Comparison of ENCODE assay signal across 24 cellular contexts in the genomic region with DNA sequence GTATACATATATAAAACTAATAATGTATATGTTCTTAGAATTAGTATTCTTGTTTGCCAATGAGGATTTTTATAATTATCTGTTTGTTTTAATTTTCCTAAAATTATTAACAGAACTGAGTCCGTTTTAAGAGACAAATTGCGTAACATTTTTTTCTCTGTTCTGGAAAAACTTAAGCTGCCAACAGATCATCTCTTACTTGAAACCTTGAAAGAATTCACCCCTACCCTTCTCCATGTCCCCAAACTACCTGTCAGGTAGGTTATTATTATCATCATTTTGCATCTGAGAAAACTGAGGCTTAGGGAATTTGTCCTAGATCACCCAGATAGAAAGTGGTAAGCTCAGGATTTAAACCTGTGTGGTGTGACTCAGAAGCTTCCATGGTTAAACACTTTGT. TPM values are rescaled to one million over a fixed set of nuclear protein-coding genes. Genes with fewer than 3 reads are reported as not detected.
DNase-seq lines count a peak whose midpoint lies in the region; ATAC-seq, FAIRE-seq and TF ChIP-seq lines count a peak whose summit lies in the region.
"Had no signal": no experiment of that assay in that cellular context is flagged by ENCODE, and none has a peak within 500 bp of the region (broad histone marks: within the 10 kb centered on the region; RNA-seq: fewer than 3 reads in every experiment).

No MANE protein-coding gene starts in this region.

- H4K20me1 ChIP-seq in H1 (replicated peaks in 1 of 2; ENCODE audit: control insufficient read depth in 1 of 2, insufficient read depth in 2 of 2, low read length in 2 of 2) (no peaks in the 10 kb centered on the region), osteoblast (ENCODE audit: insufficient read depth, low read length) (no peaks in the 10 kb centered on the region)

- H3K23me2 ChIP-seq in H1 (ENCODE audit: low read depth, low read length), result no peaks in the 10 kb centered on the region

- H2AK5ac ChIP-seq in H1 (ENCODE audit: low read depth, low read length), result no peak overlapping the region

- no peak overlapping the region for H2BK15ac ChIP-seq in H1 (ENCODE audit: low read length)

- POLR2A ChIA-PET in H1 (lab: Charles Lee; ENCODE audit: partially characterized antibody), result no interaction called here

- in situ Hi-C loops in GM13976 (cut with MboI; ENCODE audit: low sequenced_read_pairs, unreplicated experiment), result no loop called here

- no peak for ATAC-seq in GM18502 (IDR thresholded peaks at IDR 0.05; ENCODE audit: poor library complexity, unreplicated experiment)
- ATAC-seq: GM23338 had no signal

- H3K4me3 ChIP-seq in H1 (ENCODE audit: extremely low read depth in 1 of 4, insufficient read depth in 2 of 4, low read depth in 3 of 4, low read length in 4 of 4) (no peak overlapping the region), kidney (ENCODE audit: low read length in 2 of 2) (no peak overlapping the region), osteoblast (ENCODE audit: insufficient read depth, low read length) (no peak overlapping the region)
- H3K4me3 ChIP-seq: GM23338, HAP-1 had no signal

- no peak for TF ChIP-seq RAD21 in Ishikawa (IDR thresholded peaks at IDR 0.05; ENCODE audit: low read depth)
- no peak for TF ChIP-seq RAD21 in H1 (IDR thresholded peaks at IDR 0.05 in 1 of 2, conservative IDR thresholded peaks at IDR 0.05 in 1 of 2; ENCODE audit: low read depth in 2 of 2, low read length in 2 of 2)

- H3K14ac ChIP-seq in H1 (ENCODE audit: insufficient read length), result no peak overlapping the region

- H3K4me2 ChIP-seq in H1 (ENCODE audit: insufficient read depth in 1 of 2, low read depth in 2 of 2, low read length in 2 of 2), result no peak overlapping the region
- H3K4me2 ChIP-seq in osteoblast (ENCODE audit: insufficient read depth, low read length), result no peak overlapping the region
- H3K4me2 ChIP-seq: GM23338 had no signal

- no peak overlapping the region for H3K56ac ChIP-seq in H1 (replicated peaks; ENCODE audit: insufficient read length, low read depth, low read length)

- DNase-seq in amniotic epithelial cell (ENCODE audit: low read depth) (peak; percentile 21), H1 (ENCODE audit: low read depth in 1 of 2, low spot score in 2 of 2) (no peak), kidney (no peak), GM13976 (ENCODE audit: low spot score) (no peak), osteoblast (ENCODE audit: insufficient read length, low spot score, missing footprints) (no peak), NCI-H446 (lab: John Stamatoyannopoulos, UW) (no peak)
- DNase-seq: C1 segment of cervical spinal cord; Calu3; CD4-positive, alpha-beta memory T cell; COR-L47; DMS53; DND-41; HFFc6 had no signal

- no peak overlapping the region for H2BK20ac ChIP-seq in H1 (ENCODE audit: low read length)

- no peak overlapping the region for H2BK12ac ChIP-seq in H1 (ENCODE audit: low read depth, low read length)

- H3K4me1 ChIP-seq in H1 (replicated peaks in 1 of 4; ENCODE audit: control insufficient read depth in 3 of 4, insufficient read depth in 4 of 4, low read length in 3 of 4) (no peaks in the 10 kb centered on the region), kidney (ENCODE audit: control insufficient read depth in 1 of 2, insufficient read depth in 1 of 2, low read depth in 1 of 2, low read length in 2 of 2) (peaks cover 0 to 3% of the 10 kb centered on the region in 2 donors), osteoblast (ENCODE audit: insufficient read depth, low read length) (no peaks in the 10 kb centered on the region)
- H3K4me1 ChIP-seq: HAP-1 had no signal

- H2BK120ac ChIP-seq in H1 (replicated peaks; ENCODE audit: low read depth, low read length), result no peak overlapping the region

- H2BK5ac ChIP-seq in H1 (ENCODE audit: low read depth, low read length), result no peak overlapping the region

- H4K91ac ChIP-seq in H1 (replicated peaks; ENCODE audit: insufficient read length, low read length), result no peak overlapping the region

- H3K9ac ChIP-seq in H1 (replicated peaks in 1 of 4; ENCODE audit: extremely low read depth in 1 of 4, low read depth in 3 of 4, low read length in 3 of 4), result no peak overlapping the region
- H3K9ac ChIP-seq in kidney (ENCODE audit: low read length in 2 of 2), result no peak overlapping the region

- H3K9me3 ChIP-seq in H1 (ENCODE audit: insufficient read depth in 2 of 2, low read depth in 1 of 2, low read length in 1 of 2) (no peaks in the 10 kb centered on the region), kidney (ENCODE audit: control insufficient read depth in 1 of 2, low read length in 2 of 2) (no peaks in the 10 kb centered on the region), osteoblast (ENCODE audit: low read depth, low read length) (no peaks in the 10 kb centered on the region)
- H3K9me3 ChIP-seq: HAP-1 had no signal

- H3K18ac ChIP-seq in H1 (ENCODE audit: extremely low read depth, low read length), result no peak overlapping the region

- H3K27me3 ChIP-seq in H1 (replicated peaks in 1 of 4; ENCODE audit: control insufficient read depth in 3 of 4, extremely low read depth in 1 of 4, insufficient read depth in 3 of 4, low read length in 3 of 4) (no peaks in the 10 kb centered on the region), osteoblast (ENCODE audit: insufficient read depth, low read length) (peaks cover 4% of the 10 kb centered on the region)

- TF ChIP-seq CTCF in H1 (IDR thresholded peaks at IDR 0.05; ENCODE audit: control extremely low read depth in 1 of 3, insufficient read depth in 1 of 3, low read depth in 1 of 3, low read length in 3 of 3) (no peak), kidney (IDR thresholded peaks at IDR 0.05; ENCODE audit: borderline replicate concordance, extremely low read depth, insufficient read depth) (no peak), GM13976 (IDR thresholded peaks at IDR 0.05; ENCODE audit: borderline replicate concordance, control extremely low read depth, extremely low read depth, insufficient read depth, missing control alignments) (no peak), osteoblast (IDR thresholded peaks at IDR 0.05; ENCODE audit: extremely low read depth, low read depth, low read length) (no peak)

- H3K27ac ChIP-seq in H1 (ENCODE audit: low read depth, low read length) (no peak overlapping the region), kidney (ENCODE audit: low read depth in 2 of 2, low read length in 2 of 2) (no peak overlapping the region), osteoblast (ENCODE audit: low read depth, low read length) (no peak overlapping the region)

- no peaks in the 10 kb centered on the region for H3K79me2 ChIP-seq in H1 (ENCODE audit: control insufficient read depth in 1 of 2, insufficient read depth in 2 of 2, low read length in 2 of 2)
- H3K79me2 ChIP-seq in osteoblast (ENCODE audit: insufficient read depth, low read length), result no peaks in the 10 kb centered on the region

- TF ChIP-seq POLR2A in H1 (IDR thresholded peaks at IDR 0.05; ENCODE audit: control extremely low read depth in 1 of 2, low read depth in 2 of 2, low read length in 2 of 2), result no peak

- H3K79me1 ChIP-seq in H1 (ENCODE audit: low read depth, low read length), result no peaks in the 10 kb centered on the region

- H3K36me3 ChIP-seq in H1 (ENCODE audit: control insufficient read depth in 2 of 4, insufficient read depth in 4 of 4, low read length in 3 of 4) (no peaks in the 10 kb centered on the region), kidney (ENCODE audit: control insufficient read depth in 1 of 2, insufficient read depth in 2 of 2, low read length in 2 of 2) (no peaks in the 10 kb centered on the region), osteoblast (ENCODE audit: insufficient read depth, low read length) (no peaks in the 10 kb centered on the region)
- H3K36me3 ChIP-seq: HAP-1 had no signal

- H3K4ac ChIP-seq in H1 (replicated peaks; ENCODE audit: insufficient read length, low read depth, low read length), result no peak overlapping the region

- no peak overlapping the region for H3K23ac ChIP-seq in H1 (ENCODE audit: insufficient read length)

- 91% methylated on average over 2 of the region's 2 CpGs; no CpG with 5 or more reads in 1 of the 2 experiments for WGBS in H1 (ENCODE audit: extremely low coverage in 1 of 2, insufficient coverage in 1 of 2, insufficient read length in 1 of 2, insufficient replicate concordance in 2 of 2, low coverage in 1 of 2, low lambda C conversion rate in 2 of 2, missing lambda C conversion rate in 1 of 2), 2 experiments

- intact Hi-C loops in kidney (cut with DNase I), result no loop called here

- H2AFZ ChIP-seq in H1 (ENCODE audit: low read length) (no peak overlapping the region), osteoblast (ENCODE audit: low read length) (no peak overlapping the region)
- H2AFZ ChIP-seq: GM23338 had no signal

- no peak overlapping the region for H4K5ac ChIP-seq in H1 (ENCODE audit: insufficient read length, low read depth, low read length)

- TF ChIP-seq EP300 in Ishikawa (IDR thresholded peaks at IDR 0.05; ENCODE audit: borderline replicate concordance), result no peak
- no peak for TF ChIP-seq EP300 in H1 (IDR thresholded peaks at IDR 0.05; ENCODE audit: borderline replicate concordance in 1 of 2, low read depth in 2 of 2, low read length in 2 of 2)

- H4K8ac ChIP-seq in H1 (ENCODE audit: extremely low read depth, insufficient read depth, low read length), result no peak overlapping the region

- no peak for FAIRE-seq in H1 (lab: Jason Lieb, UNC)
- peak; percentile 37 for FAIRE-seq in kidney (lab: Jason Lieb, UNC)
- FAIRE-seq: G401.6, GM12892, GM18507, H54 had no signal

- CTCF ChIA-PET in H1 (lab: Charles Lee; ENCODE audit: partially characterized antibody), result interaction anchor here (1.1 kb wide), 1 partner anchor 25 kb away, joined by 4 read pairs; no protein-coding TSS in a partner anchor

RNA-seq across cellular contexts. Expression of gene SLC5A4, which starts 14.7 kb away (rescaled TPM):
- total RNA-seq in H1 (2021; fragmentation: NEBNext Ultra II Directional; extraction: Animal tissue kit (Norgen Biotek cat#: 25700)), result not detected in 2 replicates
- polyA plus RNA-seq in H1 (2011; rRNA removed) (0.06 and 0.17 TPM in 2 replicates), kidney (ENCODE audit: insufficient read depth, low read depth, low replicate concordance) (not detected)
- polyA plus RNA-seq in H1 (2011; cell fraction: cytosol; rRNA removed), result 0.10 TPM
- polyA plus RNA-seq in H1 (2011; cell fraction: nucleus; rRNA removed), result 0.24 TPM
- polyA plus RNA-seq in H1 (2012, experiment 1 of 2), result 0.15 TPM in 2 of 4 replicates, not detected in the others
- polyA plus RNA-seq in H1 (2012, experiment 2 of 2), result not detected
- 0.10 TPM for polyA plus RNA-seq in H1 (2013, experiment 1 of 2)
- polyA plus RNA-seq in H1 (2013, experiment 2 of 2), result 0.02 TPM
- 0.71 and 0.82 TPM in 2 replicates for polyA minus RNA-seq in H1 (2011; rRNA and poly(A)+ RNA removed)
- polyA minus RNA-seq in H1 (2011; cell fraction: cytosol; rRNA and poly(A)+ RNA removed), result not detected
- polyA minus RNA-seq in H1 (2011; cell fraction: nucleus; rRNA and poly(A)+ RNA removed), result 0.40 TPM
- total RNA-seq in kidney (2.0 TPM), osteoblast (not detected in 2 replicates)
- total RNA-seq: A172; Calu3; CD4-positive, alpha-beta memory T cell; GM23338; HFFc6 had no signal
- polyA plus RNA-seq: BJ; CD4-positive, alpha-beta memory T cell had no signal

RNA-seq across cellular contexts. Expression of gene RFPL2, which starts 35.6 kb away (rescaled TPM):
- total RNA-seq in H1 (2021; fragmentation: NEBNext Ultra II Directional; extraction: Animal tissue kit (Norgen Biotek cat#: 25700)), result 0.19 TPM in 1 of 2 replicates, not detected in the other
- polyA plus RNA-seq in H1 (2011; rRNA removed) (0.05 and 0.15 TPM in 2 replicates), kidney (ENCODE audit: insufficient read depth, low read depth, low replicate concordance) (not detected)
- 0.23 TPM for polyA plus RNA-seq in H1 (2011; cell fraction: cytosol; rRNA removed)
- polyA plus RNA-seq in H1 (2011; cell fraction: nucleus; rRNA removed), result 0.16 TPM
- polyA plus RNA-seq in H1 (2012, experiment 1 of 2), result 0.27 to 0.29 TPM (median 0.29 TPM) in 3 of 4 replicates, not detected in the other
- not detected for polyA plus RNA-seq in H1 (2012, experiment 2 of 2)
- 0.12 TPM for polyA plus RNA-seq in H1 (2013, experiment 1 of 2)
- polyA plus RNA-seq in H1 (2013, experiment 2 of 2), result 0.07 TPM
- polyA minus RNA-seq in H1 (2011; rRNA and poly(A)+ RNA removed), result 0.16 and 0.24 TPM in 2 replicates
- polyA minus RNA-seq in H1 (2011; cell fraction: cytosol; rRNA and poly(A)+ RNA removed), result not detected
- not detected for polyA minus RNA-seq in H1 (2011; cell fraction: nucleus; rRNA and poly(A)+ RNA removed)
- total RNA-seq in kidney (not detected), osteoblast (not detected in 2 replicates)
- total RNA-seq: A172, A673, GM23338, HFFc6 had no signal
- polyA plus RNA-seq: BJ had no signal
